Comparison of ENCODE assay signal across 1 cellular context in the genomic region with DNA sequence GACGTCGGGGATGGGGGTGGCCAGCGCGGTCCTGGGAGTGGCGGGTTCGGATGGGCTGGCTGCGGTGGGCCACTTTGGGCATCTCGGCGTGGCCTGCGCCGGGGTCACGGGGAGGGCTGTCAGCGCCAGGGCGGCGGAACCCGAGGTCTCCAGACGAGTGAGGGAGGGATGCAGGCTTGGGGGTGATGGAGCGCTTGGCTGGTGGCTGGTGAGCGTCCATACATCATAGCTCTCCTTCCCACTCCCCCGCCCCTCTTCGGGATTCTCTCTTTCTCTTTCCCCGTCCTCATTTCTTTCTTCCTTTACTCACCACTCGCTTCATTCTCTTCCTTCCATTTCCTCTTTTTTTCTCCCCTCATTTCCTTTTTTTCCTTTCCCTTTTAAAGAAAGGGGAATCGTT.
TF ChIP-seq lines count a peak whose summit lies in the region.

No MANE protein-coding gene starts in this region.

TF ChIP-seq in HCT116, 20 proteins besides CTCF, POLR2A, EP300 and RAD21 (continued from another document):
- TF ChIP-seq, protein P1, sequence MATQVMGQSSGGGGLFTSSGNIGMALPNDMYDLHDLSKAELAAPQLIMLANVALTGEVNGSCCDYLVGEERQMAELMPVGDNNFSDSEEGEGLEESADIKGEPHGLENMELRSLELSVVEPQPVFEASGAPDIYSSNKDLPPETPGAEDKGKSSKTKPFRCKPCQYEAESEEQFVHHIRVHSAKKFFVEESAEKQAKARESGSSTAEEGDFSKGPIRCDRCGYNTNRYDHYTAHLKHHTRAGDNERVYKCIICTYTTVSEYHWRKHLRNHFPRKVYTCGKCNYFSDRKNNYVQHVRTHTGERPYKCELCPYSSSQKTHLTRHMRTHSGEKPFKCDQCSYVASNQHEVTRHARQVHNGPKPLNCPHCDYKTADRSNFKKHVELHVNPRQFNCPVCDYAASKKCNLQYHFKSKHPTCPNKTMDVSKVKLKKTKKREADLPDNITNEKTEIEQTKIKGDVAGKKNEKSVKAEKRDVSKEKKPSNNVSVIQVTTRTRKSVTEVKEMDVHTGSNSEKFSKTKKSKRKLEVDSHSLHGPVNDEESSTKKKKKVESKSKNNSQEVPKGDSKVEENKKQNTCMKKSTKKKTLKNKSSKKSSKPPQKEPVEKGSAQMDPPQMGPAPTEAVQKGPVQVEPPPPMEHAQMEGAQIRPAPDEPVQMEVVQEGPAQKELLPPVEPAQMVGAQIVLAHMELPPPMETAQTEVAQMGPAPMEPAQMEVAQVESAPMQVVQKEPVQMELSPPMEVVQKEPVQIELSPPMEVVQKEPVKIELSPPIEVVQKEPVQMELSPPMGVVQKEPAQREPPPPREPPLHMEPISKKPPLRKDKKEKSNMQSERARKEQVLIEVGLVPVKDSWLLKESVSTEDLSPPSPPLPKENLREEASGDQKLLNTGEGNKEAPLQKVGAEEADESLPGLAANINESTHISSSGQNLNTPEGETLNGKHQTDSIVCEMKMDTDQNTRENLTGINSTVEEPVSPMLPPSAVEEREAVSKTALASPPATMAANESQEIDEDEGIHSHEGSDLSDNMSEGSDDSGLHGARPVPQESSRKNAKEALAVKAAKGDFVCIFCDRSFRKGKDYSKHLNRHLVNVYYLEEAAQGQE (IDR thresholded peaks at IDR 0.05; ENCODE audit: low read depth): no peak
- TF ChIP-seq SP1 (IDR thresholded peaks at IDR 0.05; ENCODE audit: low read depth) (no peak), TCF7L2 (IDR thresholded peaks at IDR 0.05; ENCODE audit: borderline replicate concordance, extremely low read depth, insufficient read depth, insufficient read length) (no peak), FOSL1 (IDR thresholded peaks at IDR 0.05; ENCODE audit: low read depth) (no peak), ELF1 (IDR thresholded peaks at IDR 0.05; ENCODE audit: borderline replicate concordance, low read depth) (no peak)
